1 cellular context compared by ENCODE assay signal in the genomic region with DNA sequence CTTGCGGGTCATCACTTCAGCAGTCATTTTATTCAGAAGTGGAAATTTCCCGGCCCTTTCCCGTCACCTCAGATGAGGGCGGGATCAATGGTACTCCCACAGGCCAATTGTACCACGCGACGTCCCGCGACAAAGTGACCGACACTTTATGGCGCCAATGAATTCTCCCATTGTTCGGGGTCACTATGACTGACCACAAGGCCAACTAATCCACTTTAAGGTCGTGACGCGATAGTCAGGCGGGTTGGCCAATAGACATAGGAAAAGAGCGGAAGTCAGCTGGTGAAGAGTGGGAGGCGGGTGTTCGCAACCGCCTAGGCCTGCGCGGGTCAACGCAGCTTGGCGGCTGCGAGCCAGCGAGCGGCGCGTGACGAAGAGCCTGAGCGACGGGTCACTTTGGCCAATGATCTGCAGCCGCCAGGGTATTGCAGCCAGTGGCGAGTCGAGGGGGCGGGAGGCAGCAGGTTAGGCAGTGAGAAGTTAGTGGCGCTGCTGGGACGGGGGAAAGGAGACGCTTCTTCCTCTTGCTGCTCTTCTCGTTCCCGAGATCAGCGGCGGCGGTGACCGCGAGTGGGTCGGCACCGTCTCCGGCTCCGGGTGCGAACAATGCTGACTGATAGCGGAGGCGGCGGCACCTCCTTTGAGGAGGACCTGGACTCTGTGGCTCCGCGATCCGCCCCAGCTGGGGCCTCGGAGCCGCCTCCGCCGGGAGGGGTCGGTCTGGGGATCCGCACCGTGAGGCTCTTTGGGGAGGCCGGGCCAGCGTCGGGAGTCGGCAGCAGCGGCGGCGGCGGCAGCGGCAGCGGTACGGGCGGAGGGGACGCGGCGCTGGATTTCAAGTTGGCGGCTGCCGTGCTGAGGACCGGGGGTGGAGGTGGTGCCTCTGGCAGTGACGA.
TF ChIP-seq lines count a peak whose summit lies in the region.

A gene with protein sequence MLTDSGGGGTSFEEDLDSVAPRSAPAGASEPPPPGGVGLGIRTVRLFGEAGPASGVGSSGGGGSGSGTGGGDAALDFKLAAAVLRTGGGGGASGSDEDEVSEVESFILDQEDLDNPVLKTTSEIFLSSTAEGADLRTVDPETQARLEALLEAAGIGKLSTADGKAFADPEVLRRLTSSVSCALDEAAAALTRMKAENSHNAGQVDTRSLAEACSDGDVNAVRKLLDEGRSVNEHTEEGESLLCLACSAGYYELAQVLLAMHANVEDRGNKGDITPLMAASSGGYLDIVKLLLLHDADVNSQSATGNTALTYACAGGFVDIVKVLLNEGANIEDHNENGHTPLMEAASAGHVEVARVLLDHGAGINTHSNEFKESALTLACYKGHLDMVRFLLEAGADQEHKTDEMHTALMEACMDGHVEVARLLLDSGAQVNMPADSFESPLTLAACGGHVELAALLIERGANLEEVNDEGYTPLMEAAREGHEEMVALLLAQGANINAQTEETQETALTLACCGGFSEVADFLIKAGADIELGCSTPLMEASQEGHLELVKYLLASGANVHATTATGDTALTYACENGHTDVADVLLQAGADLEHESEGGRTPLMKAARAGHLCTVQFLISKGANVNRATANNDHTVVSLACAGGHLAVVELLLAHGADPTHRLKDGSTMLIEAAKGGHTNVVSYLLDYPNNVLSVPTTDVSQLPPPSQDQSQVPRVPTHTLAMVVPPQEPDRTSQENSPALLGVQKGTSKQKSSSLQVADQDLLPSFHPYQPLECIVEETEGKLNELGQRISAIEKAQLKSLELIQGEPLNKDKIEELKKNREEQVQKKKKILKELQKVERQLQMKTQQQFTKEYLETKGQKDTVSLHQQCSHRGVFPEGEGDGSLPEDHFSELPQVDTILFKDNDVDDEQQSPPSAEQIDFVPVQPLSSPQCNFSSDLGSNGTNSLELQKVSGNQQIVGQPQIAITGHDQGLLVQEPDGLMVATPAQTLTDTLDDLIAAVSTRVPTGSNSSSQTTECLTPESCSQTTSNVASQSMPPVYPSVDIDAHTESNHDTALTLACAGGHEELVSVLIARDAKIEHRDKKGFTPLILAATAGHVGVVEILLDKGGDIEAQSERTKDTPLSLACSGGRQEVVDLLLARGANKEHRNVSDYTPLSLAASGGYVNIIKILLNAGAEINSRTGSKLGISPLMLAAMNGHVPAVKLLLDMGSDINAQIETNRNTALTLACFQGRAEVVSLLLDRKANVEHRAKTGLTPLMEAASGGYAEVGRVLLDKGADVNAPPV (N-terminal part only) (plus strand): TSS at position 472 of the 896 bp plus-strand sequence. CDS start 135 bp downstream, at position 607.

TF ChIP-seq in K562, 482 proteins besides CTCF, POLR2A, EP300 and RAD21 (continued from another document):
- peak; percentile 96 for TF ChIP-seq CREM (IDR thresholded peaks at IDR 0.05; ENCODE audit: low read depth)
- peak; percentile 55 for TF ChIP-seq HNRNPLL (IDR thresholded peaks at IDR 0.05; ENCODE audit: low read depth, low read length, poor library complexity, severe bottlenecking)
- no peak for TF ChIP-seq HDAC2 (IDR thresholded peaks at IDR 0.05)
- TF ChIP-seq SNIP1 (IDR thresholded peaks at IDR 0.05; ENCODE audit: low read depth): no peak
- TF ChIP-seq CHD2 (IDR thresholded peaks at IDR 0.05; ENCODE audit: low read depth, low read length): peak; percentile 93
- no peak; the same call in 1 of the 2 replicates for TF ChIP-seq NFRKB (IDR thresholded peaks at IDR 0.05; ENCODE audit: low read depth)
- no peak for TF ChIP-seq ZNF780A (CRISPR knock-in tag; IDR thresholded peaks at IDR 0.05)
- TF ChIP-seq ETV1 (tag; conservative IDR thresholded peaks at IDR 0.05; ENCODE audit: low read depth): peak; percentile 71
- TF ChIP-seq SIN3B (IDR thresholded peaks at IDR 0.05; ENCODE audit: low read depth): peak; percentile 57; the same call in 1 of the 2 replicates
- TF ChIP-seq TAL1 (IDR thresholded peaks at IDR 0.05): no peak
- TF ChIP-seq, protein P1, sequence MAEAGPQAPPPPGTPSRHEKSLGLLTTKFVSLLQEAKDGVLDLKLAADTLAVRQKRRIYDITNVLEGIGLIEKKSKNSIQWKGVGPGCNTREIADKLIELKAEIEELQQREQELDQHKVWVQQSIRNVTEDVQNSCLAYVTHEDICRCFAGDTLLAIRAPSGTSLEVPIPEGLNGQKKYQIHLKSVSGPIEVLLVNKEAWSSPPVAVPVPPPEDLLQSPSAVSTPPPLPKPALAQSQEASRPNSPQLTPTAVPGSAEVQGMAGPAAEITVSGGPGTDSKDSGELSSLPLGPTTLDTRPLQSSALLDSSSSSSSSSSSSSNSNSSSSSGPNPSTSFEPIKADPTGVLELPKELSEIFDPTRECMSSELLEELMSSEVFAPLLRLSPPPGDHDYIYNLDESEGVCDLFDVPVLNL (CRISPR knock-in tag; IDR thresholded peaks at IDR 0.05; ENCODE audit: low read depth): no peak
- TF ChIP-seq, protein P2, sequence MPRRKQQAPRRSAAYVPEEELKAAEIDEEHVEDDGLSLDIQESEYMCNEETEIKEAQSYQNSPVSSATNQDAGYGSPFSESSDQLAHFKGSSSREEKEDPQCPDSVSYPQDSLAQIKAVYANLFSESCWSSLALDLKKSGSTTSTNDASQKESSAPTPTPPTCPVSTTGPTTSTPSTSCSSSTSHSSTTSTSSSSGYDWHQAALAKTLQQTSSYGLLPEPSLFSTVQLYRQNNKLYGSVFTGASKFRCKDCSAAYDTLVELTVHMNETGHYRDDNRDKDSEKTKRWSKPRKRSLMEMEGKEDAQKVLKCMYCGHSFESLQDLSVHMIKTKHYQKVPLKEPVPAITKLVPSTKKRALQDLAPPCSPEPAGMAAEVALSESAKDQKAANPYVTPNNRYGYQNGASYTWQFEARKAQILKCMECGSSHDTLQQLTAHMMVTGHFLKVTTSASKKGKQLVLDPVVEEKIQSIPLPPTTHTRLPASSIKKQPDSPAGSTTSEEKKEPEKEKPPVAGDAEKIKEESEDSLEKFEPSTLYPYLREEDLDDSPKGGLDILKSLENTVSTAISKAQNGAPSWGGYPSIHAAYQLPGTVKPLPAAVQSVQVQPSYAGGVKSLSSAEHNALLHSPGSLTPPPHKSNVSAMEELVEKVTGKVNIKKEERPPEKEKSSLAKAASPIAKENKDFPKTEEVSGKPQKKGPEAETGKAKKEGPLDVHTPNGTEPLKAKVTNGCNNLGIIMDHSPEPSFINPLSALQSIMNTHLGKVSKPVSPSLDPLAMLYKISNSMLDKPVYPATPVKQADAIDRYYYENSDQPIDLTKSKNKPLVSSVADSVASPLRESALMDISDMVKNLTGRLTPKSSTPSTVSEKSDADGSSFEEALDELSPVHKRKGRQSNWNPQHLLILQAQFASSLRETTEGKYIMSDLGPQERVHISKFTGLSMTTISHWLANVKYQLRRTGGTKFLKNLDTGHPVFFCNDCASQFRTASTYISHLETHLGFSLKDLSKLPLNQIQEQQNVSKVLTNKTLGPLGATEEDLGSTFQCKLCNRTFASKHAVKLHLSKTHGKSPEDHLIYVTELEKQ (CRISPR knock-in tag; IDR thresholded peaks at IDR 0.05): no peak
- TF ChIP-seq ARNT (IDR thresholded peaks at IDR 0.05): no peak
- no peak for TF ChIP-seq ZNF707 (CRISPR knock-in tag; conservative IDR thresholded peaks at IDR 0.05)
- TF ChIP-seq ESRRA (IDR thresholded peaks at IDR 0.05; ENCODE audit: borderline replicate concordance, low read depth): peak; percentile 69
- TF ChIP-seq ZNF551 (CRISPR knock-in tag; IDR thresholded peaks at IDR 0.05): no peak
- peak; percentile 7; the same call in 1 of the 2 replicates for TF ChIP-seq KDM2B (CRISPR knock-in tag; IDR thresholded peaks at IDR 0.05)
- TF ChIP-seq CHD1 (IDR thresholded peaks at IDR 0.05; ENCODE audit: low read length): no peak
- no peak for TF ChIP-seq MTF1 (CRISPR knock-in tag; IDR thresholded peaks at IDR 0.05; ENCODE audit: borderline replicate concordance)
- TF ChIP-seq, protein P3, sequence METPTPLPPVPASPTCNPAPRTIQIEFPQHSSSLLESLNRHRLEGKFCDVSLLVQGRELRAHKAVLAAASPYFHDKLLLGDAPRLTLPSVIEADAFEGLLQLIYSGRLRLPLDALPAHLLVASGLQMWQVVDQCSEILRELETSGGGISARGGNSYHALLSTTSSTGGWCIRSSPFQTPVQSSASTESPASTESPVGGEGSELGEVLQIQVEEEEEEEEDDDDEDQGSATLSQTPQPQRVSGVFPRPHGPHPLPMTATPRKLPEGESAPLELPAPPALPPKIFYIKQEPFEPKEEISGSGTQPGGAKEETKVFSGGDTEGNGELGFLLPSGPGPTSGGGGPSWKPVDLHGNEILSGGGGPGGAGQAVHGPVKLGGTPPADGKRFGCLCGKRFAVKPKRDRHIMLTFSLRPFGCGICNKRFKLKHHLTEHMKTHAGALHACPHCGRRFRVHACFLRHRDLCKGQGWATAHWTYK (CRISPR knock-in tag; IDR thresholded peaks at IDR 0.05): peak; percentile 80; the same call in 1 of the 2 replicates
- TF ChIP-seq, protein P4, sequence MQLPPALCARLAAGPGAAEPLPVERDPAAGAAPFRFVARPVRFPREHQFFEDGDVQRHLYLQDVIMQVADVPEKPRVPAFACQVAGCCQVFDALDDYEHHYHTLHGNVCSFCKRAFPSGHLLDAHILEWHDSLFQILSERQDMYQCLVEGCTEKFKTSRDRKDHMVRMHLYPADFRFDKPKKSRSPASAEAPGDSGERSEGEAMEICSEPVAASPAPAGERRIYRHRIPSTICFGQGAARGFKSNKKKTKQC (CRISPR knock-in tag; IDR thresholded peaks at IDR 0.05): peak; percentile 32; the same call in 1 of the 2 replicates
- TF ChIP-seq PHF8 (IDR thresholded peaks at IDR 0.05; ENCODE audit: borderline replicate concordance, low read length): peak; percentile 81; the same call in 1 of the 2 replicates
- no peak for TF ChIP-seq SMAD2 (IDR thresholded peaks at IDR 0.05; ENCODE audit: low read depth, low read length)
- TF ChIP-seq ZNF444 (CRISPR knock-in tag; IDR thresholded peaks at IDR 0.05): no peak
- no peak for TF ChIP-seq ZBTB1 (CRISPR knock-in tag; IDR thresholded peaks at IDR 0.05; ENCODE audit: borderline replicate concordance, low read depth)
- TF ChIP-seq HSF4 (CRISPR knock-in tag; IDR thresholded peaks at IDR 0.05; ENCODE audit: borderline replicate concordance): no peak
- TF ChIP-seq, protein P5, sequence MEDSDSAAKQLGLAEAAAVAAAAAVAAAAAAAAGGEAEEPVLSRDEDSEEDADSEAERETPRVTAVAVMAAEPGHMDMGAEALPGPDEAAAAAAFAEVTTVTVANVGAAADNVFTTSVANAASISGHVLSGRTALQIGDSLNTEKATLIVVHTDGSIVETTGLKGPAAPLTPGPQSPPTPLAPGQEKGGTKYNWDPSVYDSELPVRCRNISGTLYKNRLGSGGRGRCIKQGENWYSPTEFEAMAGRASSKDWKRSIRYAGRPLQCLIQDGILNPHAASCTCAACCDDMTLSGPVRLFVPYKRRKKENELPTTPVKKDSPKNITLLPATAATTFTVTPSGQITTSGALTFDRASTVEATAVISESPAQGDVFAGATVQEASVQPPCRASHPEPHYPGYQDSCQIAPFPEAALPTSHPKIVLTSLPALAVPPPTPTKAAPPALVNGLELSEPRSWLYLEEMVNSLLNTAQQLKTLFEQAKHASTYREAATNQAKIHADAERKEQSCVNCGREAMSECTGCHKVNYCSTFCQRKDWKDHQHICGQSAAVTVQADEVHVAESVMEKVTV (CRISPR knock-in tag; IDR thresholded peaks at IDR 0.05): no peak
- TF ChIP-seq TAF1 (IDR thresholded peaks at IDR 0.05; ENCODE audit: control insufficient read depth, extremely low read depth, insufficient read depth, low read length, severe bottlenecking): peak; percentile 93
- TF ChIP-seq, protein P6, sequence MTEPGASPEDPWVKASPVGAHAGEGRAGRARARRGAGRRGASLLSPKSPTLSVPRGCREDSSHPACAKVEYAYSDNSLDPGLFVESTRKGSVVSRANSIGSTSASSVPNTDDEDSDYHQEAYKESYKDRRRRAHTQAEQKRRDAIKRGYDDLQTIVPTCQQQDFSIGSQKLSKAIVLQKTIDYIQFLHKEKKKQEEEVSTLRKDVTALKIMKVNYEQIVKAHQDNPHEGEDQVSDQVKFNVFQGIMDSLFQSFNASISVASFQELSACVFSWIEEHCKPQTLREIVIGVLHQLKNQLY (CRISPR knock-in tag; conservative IDR thresholded peaks at IDR 0.05): 0 out of 4 replicates have a peak, but pooled peaks of 1 of the 2 experiments have one; percentile 83
